11 cellular contexts compared by ENCODE assay signal in genomic region chr1:117842408-117843170, GRCh38.
DNase-seq lines count a peak whose midpoint lies in the region; TF ChIP-seq lines count a peak whose summit lies in the region.
"Had no signal": no experiment of that assay in that cellular context is flagged by ENCODE, and none has a peak within 500 bp of the region (broad histone marks: within the 10 kb centered on the region; RNA-seq: fewer than 3 reads in every experiment).

No MANE protein-coding gene starts in this region.

- H3K27me3 Mint-ChIP-seq in endothelial cell (ENCODE audit: unreplicated experiment) (no peaks in the 10 kb centered on the region), progenitor cell of endocrine pancreas (peaks cover 9% of the 10 kb centered on the region)
- H3K27me3 Mint-ChIP-seq: CD4-positive, alpha-beta T cell had no signal

- WGBS in neuronal stem cell (ENCODE audit: extremely low coverage in 2 of 2, insufficient read length in 2 of 2, insufficient replicate concordance in 1 of 2), 2 donors: no CpG with 5 or more reads among the region's 3 CpGs

- H3K4me1 ChIP-seq in neuronal stem cell (ENCODE audit: control insufficient read depth in 2 of 2, insufficient read depth in 1 of 2, low read depth in 1 of 2, low read length in 2 of 2): no peaks in the 10 kb centered on the region
- H3K4me1 ChIP-seq: ascending aorta had no signal

- H3K36me3 ChIP-seq in neuronal stem cell (replicated peaks in 1 of 2; ENCODE audit: control insufficient read depth in 2 of 2, insufficient read depth in 2 of 2, low read length in 2 of 2): no peaks in the 10 kb centered on the region

- H3K27ac ChIP-seq in neuronal stem cell (replicated peaks; ENCODE audit: low read length): no peak overlapping the region
- H3K27ac ChIP-seq: ascending aorta had no signal

- no peak overlapping the region for H2BK5ac ChIP-seq in neuronal stem cell (ENCODE audit: low read length)

- H3K23ac ChIP-seq in neuronal stem cell (ENCODE audit: low read depth, low read length, poor library complexity): no peak overlapping the region

- H3K4me2 ChIP-seq in neuronal stem cell (ENCODE audit: insufficient read depth, low read length, poor library complexity, severe bottlenecking): no peak overlapping the region

- H2BK12ac ChIP-seq in neuronal stem cell (ENCODE audit: low read length): no peak overlapping the region

- peak; percentile 9 for DNase-seq in GM12865 (ENCODE audit: low read depth)
- DNase-seq in NCI-H69 (lab: John Stamatoyannopoulos, UW): peak; percentile 79
- DNase-seq in endothelial cell (ENCODE audit: low spot score): peak; percentile 8
- DNase-seq in progenitor cell of endocrine pancreas (ENCODE audit: low spot score, unreplicated experiment): no peak
- DNase-seq in NCI-H2081 (lab: John Stamatoyannopoulos, UW): no peak
- no peak for DNase-seq in NCI-H1694 treated with DMSO at 0.1 percent for 48 hours (lab: John Stamatoyannopoulos, UW)
- no peak for DNase-seq in neuronal stem cell (ENCODE audit: low spot score)
- DNase-seq in D341Med (ENCODE audit: low spot score): no peak
- DNase-seq: CD4-positive, alpha-beta T cell had no signal

- peaks cover 5% of the 10 kb centered on the region for H3K36me3 Mint-ChIP-seq in endothelial cell (ENCODE audit: low read depth, unreplicated experiment)
- H3K36me3 Mint-ChIP-seq in progenitor cell of endocrine pancreas (ENCODE audit: insufficient read depth): peaks cover 16% of the 10 kb centered on the region

- H3K4ac ChIP-seq in neuronal stem cell (ENCODE audit: low read length): no peak overlapping the region

- no peak overlapping the region for H3K9ac ChIP-seq in neuronal stem cell (ENCODE audit: low read depth, low read length, poor library complexity)

- H3K18ac ChIP-seq in neuronal stem cell (ENCODE audit: low read length): no peak overlapping the region

- H2BK120ac ChIP-seq in neuronal stem cell (ENCODE audit: low read depth, low read length): no peak overlapping the region

- no peak overlapping the region for H2BK15ac ChIP-seq in neuronal stem cell (ENCODE audit: low read length)

- no peaks in the 10 kb centered on the region for H3K9me3 ChIP-seq in neuronal stem cell (replicated peaks in 1 of 2; ENCODE audit: control insufficient read depth in 2 of 2, insufficient read depth in 1 of 2, low read depth in 1 of 2, low read length in 2 of 2)

- H3K79me1 ChIP-seq in neuronal stem cell (ENCODE audit: low read depth, low read length): no peaks in the 10 kb centered on the region

- TF ChIP-seq CTCF in GM12865 (IDR thresholded peaks at IDR 0.05; ENCODE audit: insufficient read depth, low read depth, low read length, missing control alignments) (no peak), endothelial cell (IDR thresholded peaks at IDR 0.05; ENCODE audit: unreplicated experiment) (peak; percentile 25), progenitor cell of endocrine pancreas (IDR thresholded peaks at IDR 0.05; ENCODE audit: unreplicated experiment) (peak; percentile 10)

- H3K14ac ChIP-seq in neuronal stem cell (ENCODE audit: low read length): no peak overlapping the region

- no peaks in the 10 kb centered on the region for H3K4me1 Mint-ChIP-seq in endothelial cell (ENCODE audit: unreplicated experiment)
- peaks cover 9% of the 10 kb centered on the region for H3K4me1 Mint-ChIP-seq in progenitor cell of endocrine pancreas (ENCODE audit: low read depth)

- H3K9me3 Mint-ChIP-seq in endothelial cell (ENCODE audit: unreplicated experiment): no peaks in the 10 kb centered on the region
- H3K9me3 Mint-ChIP-seq in progenitor cell of endocrine pancreas (ENCODE audit: low read depth): peaks cover 15% of the 10 kb centered on the region

- H3K27ac Mint-ChIP-seq in endothelial cell (ENCODE audit: unreplicated experiment) (no peak overlapping the region), progenitor cell of endocrine pancreas (no peak overlapping the region)
- H3K27ac Mint-ChIP-seq: activated T-helper 1 cell treated with anti-CD3 and anti-CD28 coated beads, Interleukin-12 subunit alpha, Interleukin-12 subunit beta, Interleukin-2, Interleukin-4 antibody, amounts not matched to agents 30 ng/mL and 10 ng/mL and 1 ng/mL, durations not matched to agents 14 hours and 24 hours and 36 hours; CD4-positive, alpha-beta T cell had no signal

- H3K4me3 ChIP-seq in GM12865 (ENCODE audit: low read depth, low read length) (no peak overlapping the region), neuronal stem cell (ENCODE audit: low read length in 2 of 2) (no peak overlapping the region)
- H3K4me3 ChIP-seq: ascending aorta had no signal

- no peak overlapping the region for H3K4me3 Mint-ChIP-seq in endothelial cell (ENCODE audit: unreplicated experiment)
- no peak overlapping the region for H3K4me3 Mint-ChIP-seq in progenitor cell of endocrine pancreas (ENCODE audit: low read depth)
- H3K4me3 Mint-ChIP-seq: activated T-helper 1 cell treated with anti-CD3 and anti-CD28 coated beads, Interleukin-12 subunit alpha, Interleukin-12 subunit beta, Interleukin-2, Interleukin-4 antibody, amounts not matched to agents 30 ng/mL and 10 ng/mL and 1 ng/mL, durations not matched to agents 14 hours and 24 hours and 36 hours; CD4-positive, alpha-beta T cell had no signal

- H4K91ac ChIP-seq in neuronal stem cell (ENCODE audit: low read depth, low read length, poor library complexity): no peak overlapping the region

- no peak overlapping the region for H2AK5ac ChIP-seq in neuronal stem cell (ENCODE audit: low read depth, low read length)

- H3K27me3 ChIP-seq in neuronal stem cell (ENCODE audit: control insufficient read depth in 3 of 3, insufficient read depth in 3 of 3, low read depth in 1 of 3, low read length in 3 of 3): no peaks in the 10 kb centered on the region
- H3K27me3 ChIP-seq: ascending aorta had no signal

- H2AFZ ChIP-seq in neuronal stem cell (ENCODE audit: low read length): no peak overlapping the region

- no peak overlapping the region for H4K8ac ChIP-seq in neuronal stem cell (ENCODE audit: low read depth, low read length)

Comparison
In these comparisons a context has a peak if more than half of its experiments do, and no peak if none do; other contexts are left out.
1. DNase-seq: peak in GM12865 (single experiment), NCI-H69 (single experiment) and endothelial cell (single experiment); none in progenitor cell of endocrine pancreas (single experiment), NCI-H2081 (0 of 2), NCI-H1694 treated with DMSO at 0.1 percent for 48 hours (single experiment), neuronal stem cell (single experiment) and D341Med (single experiment).